In the genomic region with DNA sequence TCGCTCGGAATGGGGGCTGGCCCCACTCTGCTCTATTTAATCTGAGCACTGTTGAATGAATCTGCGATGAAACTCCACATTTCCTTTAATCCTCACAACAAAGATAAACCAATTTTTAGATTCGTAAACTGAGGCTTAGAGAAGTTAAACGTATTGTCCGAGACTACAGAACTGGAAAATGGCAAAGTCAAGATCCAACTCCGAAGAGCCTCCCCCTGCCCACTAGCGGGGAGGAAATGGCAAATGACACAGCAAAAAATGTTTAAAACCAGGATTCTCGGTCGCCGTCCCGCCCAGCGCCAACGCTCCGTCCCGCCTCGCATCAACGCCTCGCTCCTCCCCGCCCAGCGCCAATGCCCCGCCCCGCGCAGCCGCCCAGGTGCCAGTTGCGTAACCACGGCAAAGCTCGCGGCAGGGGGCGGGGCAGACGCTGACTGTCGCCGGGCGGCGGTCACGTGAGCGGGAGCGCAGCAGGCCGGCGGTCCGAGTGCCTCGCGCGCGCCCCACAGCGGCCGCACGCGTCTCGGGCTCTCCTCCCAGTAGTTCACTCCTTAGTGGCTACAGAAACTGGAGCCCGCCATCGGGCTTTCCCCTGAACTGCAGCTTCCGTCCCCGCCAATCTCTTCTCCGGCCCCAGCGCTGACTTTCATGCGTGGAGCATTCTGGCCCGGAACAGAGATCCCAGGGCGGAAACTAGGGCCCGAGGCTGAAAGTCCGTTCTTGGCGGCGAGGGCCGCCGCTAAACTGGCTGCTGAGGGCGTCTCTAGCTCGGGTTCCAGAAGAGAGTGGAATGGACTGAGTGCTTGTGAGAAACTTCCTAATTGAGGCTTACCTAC, we compare ENCODE assay signal across 1 cellular context.
TF ChIP-seq lines count a peak whose summit lies in the region.

No MANE protein-coding gene starts in this region.

TF ChIP-seq in WTC11, 78 proteins besides CTCF, POLR2A, EP300 and RAD21 (continued from another document and continues in another):
- TF ChIP-seq, protein P1, sequence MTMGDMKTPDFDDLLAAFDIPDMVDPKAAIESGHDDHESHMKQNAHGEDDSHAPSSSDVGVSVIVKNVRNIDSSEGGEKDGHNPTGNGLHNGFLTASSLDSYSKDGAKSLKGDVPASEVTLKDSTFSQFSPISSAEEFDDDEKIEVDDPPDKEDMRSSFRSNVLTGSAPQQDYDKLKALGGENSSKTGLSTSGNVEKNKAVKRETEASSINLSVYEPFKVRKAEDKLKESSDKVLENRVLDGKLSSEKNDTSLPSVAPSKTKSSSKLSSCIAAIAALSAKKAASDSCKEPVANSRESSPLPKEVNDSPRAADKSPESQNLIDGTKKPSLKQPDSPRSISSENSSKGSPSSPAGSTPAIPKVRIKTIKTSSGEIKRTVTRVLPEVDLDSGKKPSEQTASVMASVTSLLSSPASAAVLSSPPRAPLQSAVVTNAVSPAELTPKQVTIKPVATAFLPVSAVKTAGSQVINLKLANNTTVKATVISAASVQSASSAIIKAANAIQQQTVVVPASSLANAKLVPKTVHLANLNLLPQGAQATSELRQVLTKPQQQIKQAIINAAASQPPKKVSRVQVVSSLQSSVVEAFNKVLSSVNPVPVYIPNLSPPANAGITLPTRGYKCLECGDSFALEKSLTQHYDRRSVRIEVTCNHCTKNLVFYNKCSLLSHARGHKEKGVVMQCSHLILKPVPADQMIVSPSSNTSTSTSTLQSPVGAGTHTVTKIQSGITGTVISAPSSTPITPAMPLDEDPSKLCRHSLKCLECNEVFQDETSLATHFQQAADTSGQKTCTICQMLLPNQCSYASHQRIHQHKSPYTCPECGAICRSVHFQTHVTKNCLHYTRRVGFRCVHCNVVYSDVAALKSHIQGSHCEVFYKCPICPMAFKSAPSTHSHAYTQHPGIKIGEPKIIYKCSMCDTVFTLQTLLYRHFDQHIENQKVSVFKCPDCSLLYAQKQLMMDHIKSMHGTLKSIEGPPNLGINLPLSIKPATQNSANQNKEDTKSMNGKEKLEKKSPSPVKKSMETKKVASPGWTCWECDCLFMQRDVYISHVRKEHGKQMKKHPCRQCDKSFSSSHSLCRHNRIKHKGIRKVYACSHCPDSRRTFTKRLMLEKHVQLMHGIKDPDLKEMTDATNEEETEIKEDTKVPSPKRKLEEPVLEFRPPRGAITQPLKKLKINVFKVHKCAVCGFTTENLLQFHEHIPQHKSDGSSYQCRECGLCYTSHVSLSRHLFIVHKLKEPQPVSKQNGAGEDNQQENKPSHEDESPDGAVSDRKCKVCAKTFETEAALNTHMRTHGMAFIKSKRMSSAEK (CRISPR knock-in tag; IDR thresholded peaks at IDR 0.05; ENCODE audit: borderline replicate concordance), result no peak
- no peak for TF ChIP-seq NFATC4 (CRISPR knock-in tag; IDR thresholded peaks at IDR 0.05)
- TF ChIP-seq, protein P2, sequence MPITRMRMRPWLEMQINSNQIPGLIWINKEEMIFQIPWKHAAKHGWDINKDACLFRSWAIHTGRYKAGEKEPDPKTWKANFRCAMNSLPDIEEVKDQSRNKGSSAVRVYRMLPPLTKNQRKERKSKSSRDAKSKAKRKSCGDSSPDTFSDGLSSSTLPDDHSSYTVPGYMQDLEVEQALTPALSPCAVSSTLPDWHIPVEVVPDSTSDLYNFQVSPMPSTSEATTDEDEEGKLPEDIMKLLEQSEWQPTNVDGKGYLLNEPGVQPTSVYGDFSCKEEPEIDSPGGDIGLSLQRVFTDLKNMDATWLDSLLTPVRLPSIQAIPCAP (CRISPR knock-in tag; IDR thresholded peaks at IDR 0.05), result no peak
- TF ChIP-seq ZNF396 (CRISPR knock-in tag; IDR thresholded peaks at IDR 0.05; ENCODE audit: borderline replicate concordance), result no peak
- TF ChIP-seq TEAD1 (CRISPR knock-in tag; IDR thresholded peaks at IDR 0.05), result peak; percentile 46; the same call in 1 of the 2 replicates
- TF ChIP-seq ZNF232 (CRISPR knock-in tag; IDR thresholded peaks at IDR 0.05), result 0 out of 2 replicates have a peak, but pooled peaks have one; percentile 73
- TF ChIP-seq, protein P3, sequence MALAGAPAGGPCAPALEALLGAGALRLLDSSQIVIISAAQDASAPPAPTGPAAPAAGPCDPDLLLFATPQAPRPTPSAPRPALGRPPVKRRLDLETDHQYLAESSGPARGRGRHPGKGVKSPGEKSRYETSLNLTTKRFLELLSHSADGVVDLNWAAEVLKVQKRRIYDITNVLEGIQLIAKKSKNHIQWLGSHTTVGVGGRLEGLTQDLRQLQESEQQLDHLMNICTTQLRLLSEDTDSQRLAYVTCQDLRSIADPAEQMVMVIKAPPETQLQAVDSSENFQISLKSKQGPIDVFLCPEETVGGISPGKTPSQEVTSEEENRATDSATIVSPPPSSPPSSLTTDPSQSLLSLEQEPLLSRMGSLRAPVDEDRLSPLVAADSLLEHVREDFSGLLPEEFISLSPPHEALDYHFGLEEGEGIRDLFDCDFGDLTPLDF (CRISPR knock-in tag; IDR thresholded peaks at IDR 0.05), result 0 out of 2 replicates have a peak, but pooled peaks have one; percentile 28
- TF ChIP-seq, protein P4, sequence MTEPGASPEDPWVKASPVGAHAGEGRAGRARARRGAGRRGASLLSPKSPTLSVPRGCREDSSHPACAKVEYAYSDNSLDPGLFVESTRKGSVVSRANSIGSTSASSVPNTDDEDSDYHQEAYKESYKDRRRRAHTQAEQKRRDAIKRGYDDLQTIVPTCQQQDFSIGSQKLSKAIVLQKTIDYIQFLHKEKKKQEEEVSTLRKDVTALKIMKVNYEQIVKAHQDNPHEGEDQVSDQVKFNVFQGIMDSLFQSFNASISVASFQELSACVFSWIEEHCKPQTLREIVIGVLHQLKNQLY (CRISPR knock-in tag; IDR thresholded peaks at IDR 0.05), result no peak
- TF ChIP-seq RELA (CRISPR knock-in tag; IDR thresholded peaks at IDR 0.05; ENCODE audit: borderline replicate concordance), result no peak
- TF ChIP-seq CREB1 (CRISPR knock-in tag; IDR thresholded peaks at IDR 0.05), result no peak
- no peak for TF ChIP-seq NR3C1 (CRISPR knock-in tag; conservative IDR thresholded peaks at IDR 0.05; ENCODE audit: low read depth)
- TF ChIP-seq, protein P5, sequence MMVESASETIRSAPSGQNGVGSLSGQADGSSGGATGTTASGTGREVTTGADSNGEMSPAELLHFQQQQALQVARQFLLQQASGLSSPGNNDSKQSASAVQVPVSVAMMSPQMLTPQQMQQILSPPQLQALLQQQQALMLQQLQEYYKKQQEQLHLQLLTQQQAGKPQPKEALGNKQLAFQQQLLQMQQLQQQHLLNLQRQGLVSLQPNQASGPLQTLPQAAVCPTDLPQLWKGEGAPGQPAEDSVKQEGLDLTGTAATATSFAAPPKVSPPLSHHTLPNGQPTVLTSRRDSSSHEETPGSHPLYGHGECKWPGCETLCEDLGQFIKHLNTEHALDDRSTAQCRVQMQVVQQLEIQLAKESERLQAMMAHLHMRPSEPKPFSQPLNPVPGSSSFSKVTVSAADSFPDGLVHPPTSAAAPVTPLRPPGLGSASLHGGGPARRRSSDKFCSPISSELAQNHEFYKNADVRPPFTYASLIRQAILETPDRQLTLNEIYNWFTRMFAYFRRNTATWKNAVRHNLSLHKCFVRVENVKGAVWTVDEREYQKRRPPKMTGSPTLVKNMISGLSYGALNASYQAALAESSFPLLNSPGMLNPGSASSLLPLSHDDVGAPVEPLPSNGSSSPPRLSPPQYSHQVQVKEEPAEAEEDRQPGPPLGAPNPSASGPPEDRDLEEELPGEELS (CRISPR knock-in tag; IDR thresholded peaks at IDR 0.05), result 0 out of 2 replicates have a peak, but pooled peaks have one; percentile 58
- TF ChIP-seq, protein P6, sequence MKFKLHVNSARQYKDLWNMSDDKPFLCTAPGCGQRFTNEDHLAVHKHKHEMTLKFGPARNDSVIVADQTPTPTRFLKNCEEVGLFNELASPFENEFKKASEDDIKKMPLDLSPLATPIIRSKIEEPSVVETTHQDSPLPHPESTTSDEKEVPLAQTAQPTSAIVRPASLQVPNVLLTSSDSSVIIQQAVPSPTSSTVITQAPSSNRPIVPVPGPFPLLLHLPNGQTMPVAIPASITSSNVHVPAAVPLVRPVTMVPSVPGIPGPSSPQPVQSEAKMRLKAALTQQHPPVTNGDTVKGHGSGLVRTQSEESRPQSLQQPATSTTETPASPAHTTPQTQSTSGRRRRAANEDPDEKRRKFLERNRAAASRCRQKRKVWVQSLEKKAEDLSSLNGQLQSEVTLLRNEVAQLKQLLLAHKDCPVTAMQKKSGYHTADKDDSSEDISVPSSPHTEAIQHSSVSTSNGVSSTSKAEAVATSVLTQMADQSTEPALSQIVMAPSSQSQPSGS (CRISPR knock-in tag; IDR thresholded peaks at IDR 0.05; ENCODE audit: borderline replicate concordance, low read depth), result no peak
- TF ChIP-seq KAT7 (CRISPR knock-in tag; IDR thresholded peaks at IDR 0.05; ENCODE audit: borderline replicate concordance), result no peak
- TF ChIP-seq, protein P7, sequence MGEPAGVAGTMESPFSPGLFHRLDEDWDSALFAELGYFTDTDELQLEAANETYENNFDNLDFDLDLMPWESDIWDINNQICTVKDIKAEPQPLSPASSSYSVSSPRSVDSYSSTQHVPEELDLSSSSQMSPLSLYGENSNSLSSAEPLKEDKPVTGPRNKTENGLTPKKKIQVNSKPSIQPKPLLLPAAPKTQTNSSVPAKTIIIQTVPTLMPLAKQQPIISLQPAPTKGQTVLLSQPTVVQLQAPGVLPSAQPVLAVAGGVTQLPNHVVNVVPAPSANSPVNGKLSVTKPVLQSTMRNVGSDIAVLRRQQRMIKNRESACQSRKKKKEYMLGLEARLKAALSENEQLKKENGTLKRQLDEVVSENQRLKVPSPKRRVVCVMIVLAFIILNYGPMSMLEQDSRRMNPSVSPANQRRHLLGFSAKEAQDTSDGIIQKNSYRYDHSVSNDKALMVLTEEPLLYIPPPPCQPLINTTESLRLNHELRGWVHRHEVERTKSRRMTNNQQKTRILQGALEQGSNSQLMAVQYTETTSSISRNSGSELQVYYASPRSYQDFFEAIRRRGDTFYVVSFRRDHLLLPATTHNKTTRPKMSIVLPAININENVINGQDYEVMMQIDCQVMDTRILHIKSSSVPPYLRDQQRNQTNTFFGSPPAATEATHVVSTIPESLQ (CRISPR knock-in tag; IDR thresholded peaks at IDR 0.05), result no peak
- TF ChIP-seq GABPB1 (CRISPR knock-in tag; IDR thresholded peaks at IDR 0.05), result peak; percentile 56; the same call in 1 of the 2 replicates
- TF ChIP-seq, protein P8, sequence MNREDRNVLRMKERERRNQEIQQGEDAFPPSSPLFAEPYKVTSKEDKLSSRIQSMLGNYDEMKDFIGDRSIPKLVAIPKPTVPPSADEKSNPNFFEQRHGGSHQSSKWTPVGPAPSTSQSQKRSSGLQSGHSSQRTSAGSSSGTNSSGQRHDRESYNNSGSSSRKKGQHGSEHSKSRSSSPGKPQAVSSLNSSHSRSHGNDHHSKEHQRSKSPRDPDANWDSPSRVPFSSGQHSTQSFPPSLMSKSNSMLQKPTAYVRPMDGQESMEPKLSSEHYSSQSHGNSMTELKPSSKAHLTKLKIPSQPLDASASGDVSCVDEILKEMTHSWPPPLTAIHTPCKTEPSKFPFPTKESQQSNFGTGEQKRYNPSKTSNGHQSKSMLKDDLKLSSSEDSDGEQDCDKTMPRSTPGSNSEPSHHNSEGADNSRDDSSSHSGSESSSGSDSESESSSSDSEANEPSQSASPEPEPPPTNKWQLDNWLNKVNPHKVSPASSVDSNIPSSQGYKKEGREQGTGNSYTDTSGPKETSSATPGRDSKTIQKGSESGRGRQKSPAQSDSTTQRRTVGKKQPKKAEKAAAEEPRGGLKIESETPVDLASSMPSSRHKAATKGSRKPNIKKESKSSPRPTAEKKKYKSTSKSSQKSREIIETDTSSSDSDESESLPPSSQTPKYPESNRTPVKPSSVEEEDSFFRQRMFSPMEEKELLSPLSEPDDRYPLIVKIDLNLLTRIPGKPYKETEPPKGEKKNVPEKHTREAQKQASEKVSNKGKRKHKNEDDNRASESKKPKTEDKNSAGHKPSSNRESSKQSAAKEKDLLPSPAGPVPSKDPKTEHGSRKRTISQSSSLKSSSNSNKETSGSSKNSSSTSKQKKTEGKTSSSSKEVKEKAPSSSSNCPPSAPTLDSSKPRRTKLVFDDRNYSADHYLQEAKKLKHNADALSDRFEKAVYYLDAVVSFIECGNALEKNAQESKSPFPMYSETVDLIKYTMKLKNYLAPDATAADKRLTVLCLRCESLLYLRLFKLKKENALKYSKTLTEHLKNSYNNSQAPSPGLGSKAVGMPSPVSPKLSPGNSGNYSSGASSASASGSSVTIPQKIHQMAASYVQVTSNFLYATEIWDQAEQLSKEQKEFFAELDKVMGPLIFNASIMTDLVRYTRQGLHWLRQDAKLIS (CRISPR knock-in tag; IDR thresholded peaks at IDR 0.05; ENCODE audit: borderline replicate concordance), result peak; percentile 80; the same call in 1 of the 2 replicates
- no peak for TF ChIP-seq ZNF263 (CRISPR knock-in tag; IDR thresholded peaks at IDR 0.05; ENCODE audit: low read depth)
- no peak for TF ChIP-seq NR1H2 (CRISPR knock-in tag; IDR thresholded peaks at IDR 0.05)
- TF ChIP-seq GTF2I (CRISPR knock-in tag; conservative IDR thresholded peaks at IDR 0.05), result no peak
- no peak for TF ChIP-seq OVOL2 (CRISPR knock-in tag; IDR thresholded peaks at IDR 0.05; ENCODE audit: borderline replicate concordance)
- TF ChIP-seq, protein P9, sequence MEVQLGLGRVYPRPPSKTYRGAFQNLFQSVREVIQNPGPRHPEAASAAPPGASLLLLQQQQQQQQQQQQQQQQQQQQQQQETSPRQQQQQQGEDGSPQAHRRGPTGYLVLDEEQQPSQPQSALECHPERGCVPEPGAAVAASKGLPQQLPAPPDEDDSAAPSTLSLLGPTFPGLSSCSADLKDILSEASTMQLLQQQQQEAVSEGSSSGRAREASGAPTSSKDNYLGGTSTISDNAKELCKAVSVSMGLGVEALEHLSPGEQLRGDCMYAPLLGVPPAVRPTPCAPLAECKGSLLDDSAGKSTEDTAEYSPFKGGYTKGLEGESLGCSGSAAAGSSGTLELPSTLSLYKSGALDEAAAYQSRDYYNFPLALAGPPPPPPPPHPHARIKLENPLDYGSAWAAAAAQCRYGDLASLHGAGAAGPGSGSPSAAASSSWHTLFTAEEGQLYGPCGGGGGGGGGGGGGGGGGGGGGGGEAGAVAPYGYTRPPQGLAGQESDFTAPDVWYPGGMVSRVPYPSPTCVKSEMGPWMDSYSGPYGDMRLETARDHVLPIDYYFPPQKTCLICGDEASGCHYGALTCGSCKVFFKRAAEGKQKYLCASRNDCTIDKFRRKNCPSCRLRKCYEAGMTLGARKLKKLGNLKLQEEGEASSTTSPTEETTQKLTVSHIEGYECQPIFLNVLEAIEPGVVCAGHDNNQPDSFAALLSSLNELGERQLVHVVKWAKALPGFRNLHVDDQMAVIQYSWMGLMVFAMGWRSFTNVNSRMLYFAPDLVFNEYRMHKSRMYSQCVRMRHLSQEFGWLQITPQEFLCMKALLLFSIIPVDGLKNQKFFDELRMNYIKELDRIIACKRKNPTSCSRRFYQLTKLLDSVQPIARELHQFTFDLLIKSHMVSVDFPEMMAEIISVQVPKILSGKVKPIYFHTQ (CRISPR knock-in tag; IDR thresholded peaks at IDR 0.05), result no peak
- TF ChIP-seq, protein P10, sequence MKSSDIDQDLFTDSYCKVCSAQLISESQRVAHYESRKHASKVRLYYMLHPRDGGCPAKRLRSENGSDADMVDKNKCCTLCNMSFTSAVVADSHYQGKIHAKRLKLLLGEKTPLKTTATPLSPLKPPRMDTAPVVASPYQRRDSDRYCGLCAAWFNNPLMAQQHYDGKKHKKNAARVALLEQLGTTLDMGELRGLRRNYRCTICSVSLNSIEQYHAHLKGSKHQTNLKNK (CRISPR knock-in tag; IDR thresholded peaks at IDR 0.05), result no peak
- no peak for TF ChIP-seq JUN (CRISPR knock-in tag; IDR thresholded peaks at IDR 0.05)
- TF ChIP-seq NFYB (CRISPR knock-in tag; conservative IDR thresholded peaks at IDR 0.05; ENCODE audit: low read depth), result no peak
- TF ChIP-seq TCF7 (CRISPR knock-in tag; IDR thresholded peaks at IDR 0.05; ENCODE audit: low read depth), result no peak
- no peak for TF ChIP-seq ESRRA (CRISPR knock-in tag; IDR thresholded peaks at IDR 0.05; ENCODE audit: borderline replicate concordance)
- no peak; the same call in 1 of the 2 replicates for TF ChIP-seq MYBL2 (CRISPR knock-in tag; IDR thresholded peaks at IDR 0.05)
